ENCODE assay signal across 9 cellular contexts in the genomic region with DNA sequence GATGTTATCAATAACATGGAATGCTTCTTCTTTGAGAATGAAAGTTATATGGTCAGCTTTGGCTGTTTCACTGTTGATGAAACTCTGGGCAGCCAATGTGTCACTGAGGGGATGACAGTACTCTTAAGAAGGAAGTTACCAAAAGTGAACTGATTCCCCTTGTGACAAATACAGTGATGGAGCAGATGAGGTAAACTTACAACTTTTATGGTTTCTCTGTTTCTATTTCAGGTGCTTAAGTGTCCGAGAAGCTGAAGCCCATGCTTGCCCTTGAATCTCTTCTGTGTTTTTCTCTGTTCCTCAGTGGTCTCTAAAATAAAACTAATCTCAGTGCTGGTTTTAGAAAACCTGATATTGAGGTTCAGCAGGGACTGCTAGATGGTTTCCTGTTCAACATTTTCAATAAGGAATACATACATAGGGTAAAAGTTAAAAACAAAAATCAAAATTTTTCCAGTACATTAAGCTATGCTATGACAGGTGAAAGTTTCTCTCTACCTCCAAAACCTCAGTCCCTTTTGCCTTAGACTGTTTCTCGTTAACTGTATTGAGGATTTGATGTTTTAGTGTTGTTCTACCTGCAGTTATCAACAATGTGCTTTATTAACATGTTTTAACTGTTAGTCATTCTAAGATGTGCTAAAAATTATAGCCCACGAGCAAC.
DNase-seq lines count a peak whose midpoint lies in the region; ATAC-seq, FAIRE-seq and TF ChIP-seq lines count a peak whose summit lies in the region.
"Had no signal": no experiment of that assay in that cellular context is flagged by ENCODE, and none has a peak within 500 bp of the region (broad histone marks: within the 10 kb centered on the region; RNA-seq: fewer than 3 reads in every experiment).

No MANE protein-coding gene starts in this region.

- FAIRE-seq in GM12878 (lab: Jason Lieb, UNC): peak; percentile 94

- TF ChIP-seq RAD21 in GM12878 (IDR thresholded peaks at IDR 0.05; ENCODE audit: insufficient read depth, low read depth, low read length): no peak

- in situ Hi-C loops in GM12878 (cut with MboI): no loop called here

- TF ChIP-seq CTCF in GM12878 (IDR thresholded peaks at IDR 0.05 in 2 of 3, conservative IDR thresholded peaks at IDR 0.05 in 1 of 3; ENCODE audit: control insufficient read depth in 2 of 3, extremely low read depth in 1 of 3, insufficient read depth in 1 of 3, low read depth in 3 of 3, low read length in 3 of 3) (no peak), RWPE1 (conservative IDR thresholded peaks at IDR 0.05; ENCODE audit: low read depth) (no peak)

- H3K9ac ChIP-seq in GM12878 (ENCODE audit: control insufficient read depth, insufficient read depth, low read length): no peak overlapping the region

- POLR2A ChIA-PET in GM12878 (lab: Charles Lee): no interaction called here
- POLR2A ChIA-PET in RWPE1 (lab: Yijun Ruan, JAX; ENCODE audit: low non-redundant PET): no interaction called here

- H3K27ac ChIP-seq in GM12878 (ENCODE audit: control insufficient read depth, insufficient read depth): peak overlapping the region; percentile 78
- no peak overlapping the region for H3K27ac ChIP-seq in RWPE1
- H3K27ac ChIP-seq: transverse colon had no signal

- intact Hi-C loops in GM12878 (cut with micrococcal nuclease; ENCODE audit: unreplicated experiment): loop anchor here (10.0 kb wide), 1 partner anchor 416 kb away; no protein-coding TSS in a partner anchor

- H3K27me3 ChIP-seq in GM12878 (replicated peaks in 1 of 2; ENCODE audit: control insufficient read depth in 2 of 2, insufficient read depth in 2 of 2, low read length in 1 of 2): no peaks in the 10 kb centered on the region
- H3K27me3 ChIP-seq: transverse colon had no signal

- CTCF ChIA-PET in GM12878 (lab: Yijun Ruan, JAX) (interaction anchor here (1.2 kb wide), 1 partner anchor 11 kb away, joined by 3 read pairs; no protein-coding TSS in a partner anchor), RWPE1 (lab: Yijun Ruan, JAX) (interaction anchor here (0.6 kb wide), 1 partner anchor 537 kb away, joined by 4 read pairs; no protein-coding TSS in a partner anchor)

- H3K4me2 ChIP-seq in GM12878 (ENCODE audit: control insufficient read depth, insufficient read depth): peak overlapping the region; percentile 52

- no peaks in the 10 kb centered on the region for H4K20me1 ChIP-seq in GM12878 (ENCODE audit: control insufficient read depth, insufficient read depth)

- no peak overlapping the region; the same call in 1 of the 2 replicates for H2AFZ ChIP-seq in GM12878 (ENCODE audit: control insufficient read depth, low read depth, low read length)

- no peaks in the 10 kb centered on the region for H3K36me3 ChIP-seq in GM12878 (ENCODE audit: control insufficient read depth in 2 of 2, insufficient read depth in 2 of 2, low read length in 1 of 2)
- H3K36me3 ChIP-seq: transverse colon had no signal

- RAD21 ChIA-PET in GM12878 (lab: Charles Lee; ENCODE audit: unreplicated experiment): no interaction called here

- peaks cover 29% of the 10 kb centered on the region for H3K4me1 ChIP-seq in GM12878 (ENCODE audit: control insufficient read depth, insufficient read depth, low read length)
- H3K4me1 ChIP-seq: transverse colon had no signal

- H3K79me2 ChIP-seq in GM12878 (ENCODE audit: control insufficient read depth, insufficient read depth, low read length): no peaks in the 10 kb centered on the region

- SMC1A ChIA-PET in GM12878 (lab: Charles Lee; ENCODE audit: uncharacterized antibody, unreplicated experiment): no interaction called here

- WGBS in GM12878 (ENCODE audit: insufficient coverage, insufficient replicate concordance, low lambda C conversion rate, missing lambda C conversion rate): 0% methylated on average over 3 of the region's 3 CpGs

- TF ChIP-seq EP300 in GM12878 (IDR thresholded peaks at IDR 0.05; ENCODE audit: borderline replicate concordance in 1 of 2, control insufficient read depth in 1 of 2, low read depth in 2 of 2, low read length in 2 of 2): no peak; a peak in 1 of 4 replicates

- ATAC-seq in GM19025 (IDR thresholded peaks at IDR 0.05; ENCODE audit: low read depth, unreplicated experiment) (peak; percentile 92), GM21619 (IDR thresholded peaks at IDR 0.05; ENCODE audit: unreplicated experiment) (peak; percentile 98), HG03097 (IDR thresholded peaks at IDR 0.05; ENCODE audit: low FRiP score, unreplicated experiment) (peak; percentile 97), GM12878 (peak; percentile 97)

- peak; percentile 78 for DNase-seq in GM12878 (ENCODE audit: low read depth, low spot score)
- DNase-seq in RWPE1 (ENCODE audit: low spot score): no peak
- DNase-seq in activated CD4-positive, alpha-beta T cell treated with anti-CD3 and anti-CD28 coated beads for 1 hour: no peak
- no peak for DNase-seq in stimulated activated CD4-positive, alpha-beta T cell treated with anti-CD3 and anti-CD28 coated beads, Interleukin-12 subunit alpha, Interleukin-12 subunit beta, amount 100 ng/mL, for 4 hours
- DNase-seq: NCI-H1694, transverse colon had no signal

- no TSS peak for BruUV-seq in GM12878 (replicated peaks; lab: Mats Ljungman, UMichigan)

- H3K4me3 ChIP-seq in GM12878: peak overlapping the region; percentile 8; the same call in 1 of the 2 replicates
- H3K4me3 ChIP-seq: transverse colon had no signal

- no peak for TF ChIP-seq POLR2A in GM12878 (IDR thresholded peaks at IDR 0.05; ENCODE audit: low read depth, low read length)

- peaks cover 10% of the 10 kb centered on the region for H3K9me3 ChIP-seq in GM12878 (replicated peaks; ENCODE audit: control insufficient read depth, insufficient read depth, low read length)
- H3K9me3 ChIP-seq: transverse colon had no signal

TF ChIP-seq in GM12878, 131 proteins besides CTCF, POLR2A, EP300 and RAD21 (continues in another document):
- TF ChIP-seq, protein P1, sequence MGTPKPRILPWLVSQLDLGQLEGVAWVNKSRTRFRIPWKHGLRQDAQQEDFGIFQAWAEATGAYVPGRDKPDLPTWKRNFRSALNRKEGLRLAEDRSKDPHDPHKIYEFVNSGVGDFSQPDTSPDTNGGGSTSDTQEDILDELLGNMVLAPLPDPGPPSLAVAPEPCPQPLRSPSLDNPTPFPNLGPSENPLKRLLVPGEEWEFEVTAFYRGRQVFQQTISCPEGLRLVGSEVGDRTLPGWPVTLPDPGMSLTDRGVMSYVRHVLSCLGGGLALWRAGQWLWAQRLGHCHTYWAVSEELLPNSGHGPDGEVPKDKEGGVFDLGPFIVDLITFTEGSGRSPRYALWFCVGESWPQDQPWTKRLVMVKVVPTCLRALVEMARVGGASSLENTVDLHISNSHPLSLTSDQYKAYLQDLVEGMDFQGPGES (IDR thresholded peaks at IDR 0.05): no peak
- TF ChIP-seq, protein P2, sequence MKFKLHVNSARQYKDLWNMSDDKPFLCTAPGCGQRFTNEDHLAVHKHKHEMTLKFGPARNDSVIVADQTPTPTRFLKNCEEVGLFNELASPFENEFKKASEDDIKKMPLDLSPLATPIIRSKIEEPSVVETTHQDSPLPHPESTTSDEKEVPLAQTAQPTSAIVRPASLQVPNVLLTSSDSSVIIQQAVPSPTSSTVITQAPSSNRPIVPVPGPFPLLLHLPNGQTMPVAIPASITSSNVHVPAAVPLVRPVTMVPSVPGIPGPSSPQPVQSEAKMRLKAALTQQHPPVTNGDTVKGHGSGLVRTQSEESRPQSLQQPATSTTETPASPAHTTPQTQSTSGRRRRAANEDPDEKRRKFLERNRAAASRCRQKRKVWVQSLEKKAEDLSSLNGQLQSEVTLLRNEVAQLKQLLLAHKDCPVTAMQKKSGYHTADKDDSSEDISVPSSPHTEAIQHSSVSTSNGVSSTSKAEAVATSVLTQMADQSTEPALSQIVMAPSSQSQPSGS (IDR thresholded peaks at IDR 0.05; ENCODE audit: low read length): peak; percentile 88; the same call in 1 of the 2 replicates
- TF ChIP-seq, protein P3, sequence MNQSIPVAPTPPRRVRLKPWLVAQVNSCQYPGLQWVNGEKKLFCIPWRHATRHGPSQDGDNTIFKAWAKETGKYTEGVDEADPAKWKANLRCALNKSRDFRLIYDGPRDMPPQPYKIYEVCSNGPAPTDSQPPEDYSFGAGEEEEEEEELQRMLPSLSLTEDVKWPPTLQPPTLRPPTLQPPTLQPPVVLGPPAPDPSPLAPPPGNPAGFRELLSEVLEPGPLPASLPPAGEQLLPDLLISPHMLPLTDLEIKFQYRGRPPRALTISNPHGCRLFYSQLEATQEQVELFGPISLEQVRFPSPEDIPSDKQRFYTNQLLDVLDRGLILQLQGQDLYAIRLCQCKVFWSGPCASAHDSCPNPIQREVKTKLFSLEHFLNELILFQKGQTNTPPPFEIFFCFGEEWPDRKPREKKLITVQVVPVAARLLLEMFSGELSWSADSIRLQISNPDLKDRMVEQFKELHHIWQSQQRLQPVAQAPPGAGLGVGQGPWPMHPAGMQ (IDR thresholded peaks at IDR 0.05; ENCODE audit: borderline replicate concordance): no peak
- no peak for TF ChIP-seq TARDBP (IDR thresholded peaks at IDR 0.05; ENCODE audit: borderline replicate concordance)
- TF ChIP-seq, protein P4, sequence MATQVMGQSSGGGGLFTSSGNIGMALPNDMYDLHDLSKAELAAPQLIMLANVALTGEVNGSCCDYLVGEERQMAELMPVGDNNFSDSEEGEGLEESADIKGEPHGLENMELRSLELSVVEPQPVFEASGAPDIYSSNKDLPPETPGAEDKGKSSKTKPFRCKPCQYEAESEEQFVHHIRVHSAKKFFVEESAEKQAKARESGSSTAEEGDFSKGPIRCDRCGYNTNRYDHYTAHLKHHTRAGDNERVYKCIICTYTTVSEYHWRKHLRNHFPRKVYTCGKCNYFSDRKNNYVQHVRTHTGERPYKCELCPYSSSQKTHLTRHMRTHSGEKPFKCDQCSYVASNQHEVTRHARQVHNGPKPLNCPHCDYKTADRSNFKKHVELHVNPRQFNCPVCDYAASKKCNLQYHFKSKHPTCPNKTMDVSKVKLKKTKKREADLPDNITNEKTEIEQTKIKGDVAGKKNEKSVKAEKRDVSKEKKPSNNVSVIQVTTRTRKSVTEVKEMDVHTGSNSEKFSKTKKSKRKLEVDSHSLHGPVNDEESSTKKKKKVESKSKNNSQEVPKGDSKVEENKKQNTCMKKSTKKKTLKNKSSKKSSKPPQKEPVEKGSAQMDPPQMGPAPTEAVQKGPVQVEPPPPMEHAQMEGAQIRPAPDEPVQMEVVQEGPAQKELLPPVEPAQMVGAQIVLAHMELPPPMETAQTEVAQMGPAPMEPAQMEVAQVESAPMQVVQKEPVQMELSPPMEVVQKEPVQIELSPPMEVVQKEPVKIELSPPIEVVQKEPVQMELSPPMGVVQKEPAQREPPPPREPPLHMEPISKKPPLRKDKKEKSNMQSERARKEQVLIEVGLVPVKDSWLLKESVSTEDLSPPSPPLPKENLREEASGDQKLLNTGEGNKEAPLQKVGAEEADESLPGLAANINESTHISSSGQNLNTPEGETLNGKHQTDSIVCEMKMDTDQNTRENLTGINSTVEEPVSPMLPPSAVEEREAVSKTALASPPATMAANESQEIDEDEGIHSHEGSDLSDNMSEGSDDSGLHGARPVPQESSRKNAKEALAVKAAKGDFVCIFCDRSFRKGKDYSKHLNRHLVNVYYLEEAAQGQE (IDR thresholded peaks at IDR 0.05; ENCODE audit: low read depth, low read length): no peak
- TF ChIP-seq NFIC (IDR thresholded peaks at IDR 0.05; ENCODE audit: low read depth, low read length): peak; percentile 97
- no peak for TF ChIP-seq KLF5 (IDR thresholded peaks at IDR 0.05; ENCODE audit: partially characterized antibody)
- TF ChIP-seq MEF2A (IDR thresholded peaks at IDR 0.05; ENCODE audit: insufficient read depth, low read depth, low read length): peak; percentile 99
